ENCODE assay signal across 1 cellular context in the genomic region with DNA sequence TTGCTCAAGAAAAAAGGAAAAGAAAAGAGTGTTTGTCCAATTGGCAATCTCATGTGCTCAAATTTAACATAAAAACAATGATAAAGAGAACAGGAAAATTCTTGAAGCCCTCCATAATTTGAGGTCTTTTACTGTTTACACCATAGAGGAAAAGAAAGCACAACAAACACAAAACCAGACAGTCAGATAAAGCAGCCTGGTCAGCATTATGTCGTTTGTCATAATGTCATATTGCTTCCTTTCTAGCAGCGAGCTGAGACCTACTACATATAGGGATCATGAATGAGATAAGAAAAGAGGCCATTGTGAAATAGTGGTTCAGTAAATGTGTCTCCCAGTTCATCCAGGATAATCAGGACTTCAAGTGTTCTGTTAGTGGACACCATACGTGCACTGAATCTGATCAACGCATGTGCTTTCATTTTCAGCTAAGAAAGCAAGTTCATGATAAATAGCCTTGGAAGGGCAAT.
TF ChIP-seq lines count a peak whose summit lies in the region.

No MANE protein-coding gene starts in this region.

TF ChIP-seq in liver, 16 proteins besides CTCF, POLR2A, EP300 and RAD21 (continued from another document):
- TF ChIP-seq, protein P1, sequence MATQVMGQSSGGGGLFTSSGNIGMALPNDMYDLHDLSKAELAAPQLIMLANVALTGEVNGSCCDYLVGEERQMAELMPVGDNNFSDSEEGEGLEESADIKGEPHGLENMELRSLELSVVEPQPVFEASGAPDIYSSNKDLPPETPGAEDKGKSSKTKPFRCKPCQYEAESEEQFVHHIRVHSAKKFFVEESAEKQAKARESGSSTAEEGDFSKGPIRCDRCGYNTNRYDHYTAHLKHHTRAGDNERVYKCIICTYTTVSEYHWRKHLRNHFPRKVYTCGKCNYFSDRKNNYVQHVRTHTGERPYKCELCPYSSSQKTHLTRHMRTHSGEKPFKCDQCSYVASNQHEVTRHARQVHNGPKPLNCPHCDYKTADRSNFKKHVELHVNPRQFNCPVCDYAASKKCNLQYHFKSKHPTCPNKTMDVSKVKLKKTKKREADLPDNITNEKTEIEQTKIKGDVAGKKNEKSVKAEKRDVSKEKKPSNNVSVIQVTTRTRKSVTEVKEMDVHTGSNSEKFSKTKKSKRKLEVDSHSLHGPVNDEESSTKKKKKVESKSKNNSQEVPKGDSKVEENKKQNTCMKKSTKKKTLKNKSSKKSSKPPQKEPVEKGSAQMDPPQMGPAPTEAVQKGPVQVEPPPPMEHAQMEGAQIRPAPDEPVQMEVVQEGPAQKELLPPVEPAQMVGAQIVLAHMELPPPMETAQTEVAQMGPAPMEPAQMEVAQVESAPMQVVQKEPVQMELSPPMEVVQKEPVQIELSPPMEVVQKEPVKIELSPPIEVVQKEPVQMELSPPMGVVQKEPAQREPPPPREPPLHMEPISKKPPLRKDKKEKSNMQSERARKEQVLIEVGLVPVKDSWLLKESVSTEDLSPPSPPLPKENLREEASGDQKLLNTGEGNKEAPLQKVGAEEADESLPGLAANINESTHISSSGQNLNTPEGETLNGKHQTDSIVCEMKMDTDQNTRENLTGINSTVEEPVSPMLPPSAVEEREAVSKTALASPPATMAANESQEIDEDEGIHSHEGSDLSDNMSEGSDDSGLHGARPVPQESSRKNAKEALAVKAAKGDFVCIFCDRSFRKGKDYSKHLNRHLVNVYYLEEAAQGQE (IDR thresholded peaks at IDR 0.05): no peak
